8 cellular contexts compared by ENCODE assay signal in genomic region chr18:57538614-57539013, GRCh38.
"Had no signal": no experiment of that assay in that cellular context is flagged by ENCODE, and none has a peak within 500 bp of the region (broad histone marks: within the 10 kb centered on the region; RNA-seq: fewer than 3 reads in every experiment).

No MANE protein-coding gene starts in this region.

- H3K27ac Mint-ChIP-seq: GM23338, HFFc6 had no signal

- H2AFZ ChIP-seq: GM23338 had no signal

- H3K9me3 Mint-ChIP-seq: GM23338, H9, HFFc6 had no signal

- ATAC-seq: GM23338, HCT116 had no signal

- H3K4me3 Mint-ChIP-seq: GM23338, H9, HFFc6 had no signal

- H3K4me3 ChIP-seq: GM23338, HAP-1 had no signal

- H3K9me3 ChIP-seq: HAP-1 had no signal

- H3K4me1 ChIP-seq: HAP-1 had no signal

- H3K36me3 ChIP-seq: HAP-1 had no signal

- H3K4me2 ChIP-seq: GM23338 had no signal

- DNase-seq: GOT3, H7, H9, HCEC 1CT, HFFc6 had no signal
